ENCODE assay signal across 8 cellular contexts in genomic region chr10:43292745-43293676, GRCh38. TPM values are rescaled to one million over a fixed set of nuclear protein-coding genes. Genes with fewer than 3 reads are reported as not detected.
A peak's percentile ranks its signal among the peaks of the same experiment; 100 is the strongest.
DNase-seq lines count a peak whose midpoint lies in the region; ATAC-seq and TF ChIP-seq lines count a peak whose summit lies in the region.

No MANE protein-coding gene starts in this region.

- H3K27me3 ChIP-seq in MM.1S (replicated peaks; ENCODE audit: insufficient read depth, low read length) (no peaks in the 10 kb centered on the region), mammary epithelial cell (ENCODE audit: insufficient read depth, low read length) (no peaks in the 10 kb centered on the region)

- H3K4me3 ChIP-seq in MM.1S (ENCODE audit: low read length) (peak overlapping the region; percentile 12; the same call in 1 of the 2 replicates), mammary epithelial cell (replicated peaks in 1 of 3; ENCODE audit: insufficient read depth in 1 of 3, low read depth in 2 of 3, low read length in 3 of 3) (no peak overlapping the region)

- peak overlapping the region; percentile 66 for H3K4me2 ChIP-seq in MM.1S (ENCODE audit: low read depth, low read length)
- no peak overlapping the region for H3K4me2 ChIP-seq in mammary epithelial cell (ENCODE audit: insufficient read depth, low read depth, low read length)

- WGBS in mammary epithelial cell (ENCODE audit: low coverage, missing lambda C conversion rate) = 14% methylated on average over 15 of the region's 16 CpGs

- peak; percentile 79 for TF ChIP-seq CTCF in AG09319 (IDR thresholded peaks at IDR 0.05; ENCODE audit: low read depth, low read length)
- peak; percentile 82 for TF ChIP-seq CTCF in MM.1S (IDR thresholded peaks at IDR 0.05; ENCODE audit: low read length)
- TF ChIP-seq CTCF in mammary epithelial cell (conservative IDR thresholded peaks at IDR 0.05 in 1 of 2, IDR thresholded peaks at IDR 0.05 in 1 of 2; ENCODE audit: extremely low read depth in 1 of 2, insufficient read depth in 1 of 2, low read depth in 1 of 2, low read length in 2 of 2) = peak; percentile 68 to 79

- dilution Hi-C loops in mammary epithelial cell (cut with HindIII; ENCODE audit: low sequenced_read_pairs) = no loop called here

- intact Hi-C loops in mammary epithelial cell (cut with micrococcal nuclease) = loop anchor here (1.0 kb wide), 2 partner anchors 55 to 169 kb away; no protein-coding TSS in a partner anchor

- H2AFZ ChIP-seq in MM.1S (ENCODE audit: low read length) (peak overlapping the region; percentile 82), mammary epithelial cell (ENCODE audit: low read depth, low read length) (no peak overlapping the region)

- H3K27ac ChIP-seq in MM.1S (ENCODE audit: low read length) (no peak overlapping the region), mammary epithelial cell (ENCODE audit: insufficient read depth, low read depth, low read length) (no peak overlapping the region)

- H3K9me3 ChIP-seq in MM.1S (replicated peaks; ENCODE audit: insufficient read depth, low read length) = no peaks in the 10 kb centered on the region
- H3K9me3 ChIP-seq in mammary epithelial cell (replicated peaks; ENCODE audit: insufficient read depth, low read length) = no peaks in the 10 kb centered on the region

- H3K36me3 ChIP-seq in MM.1S (replicated peaks; ENCODE audit: insufficient read depth, low read length) (no peaks in the 10 kb centered on the region), mammary epithelial cell (ENCODE audit: insufficient read depth, low read length) (no peaks in the 10 kb centered on the region)

- peak; percentile 70 for ATAC-seq in GM18502 (IDR thresholded peaks at IDR 0.05; ENCODE audit: poor library complexity, unreplicated experiment)
- no peak for ATAC-seq in HG02970 (IDR thresholded peaks at IDR 0.05; ENCODE audit: low FRiP score, unreplicated experiment)

- H4K20me1 ChIP-seq in MM.1S (ENCODE audit: insufficient read depth, low read length) (no peaks in the 10 kb centered on the region), mammary epithelial cell (ENCODE audit: insufficient read depth, low read length) (no peaks in the 10 kb centered on the region)

- CTCF ChIA-PET in mammary epithelial cell (lab: Charles Lee; ENCODE audit: low non-redundant PET) = interaction anchor here (0.9 kb wide), 1 partner anchor 56 kb away, joined by 11 read pairs; no protein-coding TSS in a partner anchor

- DNase-seq in AG09319 (ENCODE audit: extremely low read depth, low read depth) (peak; percentile 27), MM.1S (peak; percentile 63), T-helper 2 cell (peak in 3 of 5 experiments; percentile 19 to 72 (median 25)), mammary epithelial cell (peak; percentile 20), islet precursor cell (peak; percentile 76)
- DNase-seq in stimulated activated CD4-positive, alpha-beta T cell treated with anti-CD3 and anti-CD28 coated beads, Interleukin-1b, Interleukin-23, amount 100 ng/mL, for 48 hours = peak; percentile 42

- in situ Hi-C loops in mammary epithelial cell (cut with MboI; ENCODE audit: low sequenced_read_pairs in 2 of 2) = loop anchor here in 1 of 2 donors (10.0 kb wide), 2 partner anchors 52 to 172 kb away; no protein-coding TSS in a partner anchor

- BruUV-seq in mammary epithelial cell (replicated peaks; lab: Mats Ljungman, UMichigan) = no TSS peak

- H3K9ac ChIP-seq in MM.1S (ENCODE audit: low read length) = no peak overlapping the region
- H3K9ac ChIP-seq in mammary epithelial cell (ENCODE audit: insufficient read depth, low read length) = no peak overlapping the region

- H3K79me2 ChIP-seq in MM.1S (ENCODE audit: low read length) (no peaks in the 10 kb centered on the region), mammary epithelial cell (ENCODE audit: insufficient read depth, low read length) (no peaks in the 10 kb centered on the region)

- H3F3A ChIP-seq in MM.1S (ENCODE audit: insufficient read depth, low read length) = no peaks in the 10 kb centered on the region

- H3K4me1 ChIP-seq in MM.1S (ENCODE audit: low read length) = peaks cover 9% of the 10 kb centered on the region
- peaks cover 2% of the 10 kb centered on the region for H3K4me1 ChIP-seq in mammary epithelial cell (ENCODE audit: insufficient read depth, low read length)

- no peaks in the 10 kb centered on the region for H3K9me2 ChIP-seq in MM.1S (replicated peaks; ENCODE audit: insufficient read depth, low read length)

RNA-seq across cellular contexts. Expression of gene RASGEF1A, which starts 26.1 kb away (rescaled TPM):
- total RNA-seq in mammary epithelial cell = 1 to 10 TPM in 1 of 2 donors, not detected in 1; 4.7 TPM
- 0.79 TPM for polyA plus RNA-seq in mammary epithelial cell
- not detected for polyA minus RNA-seq in mammary epithelial cell

Comparison
In these comparisons a context has a peak if more than half of its experiments do, and no peak if none do; other contexts are left out.
1. DNase-seq: peak in every context shown above with its lines; median percentile 76 in islet precursor cell; 63 in MM.1S; 42 in stimulated activated CD4-positive, alpha-beta T cell treated with anti-CD3 and anti-CD28 coated beads, Interleukin-1b, Interleukin-23, amount 100 ng/mL, for 48 hours; 27 in AG09319; 25 in T-helper 2 cell; 20 in mammary epithelial cell.